Comparison of ENCODE assay signal across 11 cellular contexts in the genomic region with DNA sequence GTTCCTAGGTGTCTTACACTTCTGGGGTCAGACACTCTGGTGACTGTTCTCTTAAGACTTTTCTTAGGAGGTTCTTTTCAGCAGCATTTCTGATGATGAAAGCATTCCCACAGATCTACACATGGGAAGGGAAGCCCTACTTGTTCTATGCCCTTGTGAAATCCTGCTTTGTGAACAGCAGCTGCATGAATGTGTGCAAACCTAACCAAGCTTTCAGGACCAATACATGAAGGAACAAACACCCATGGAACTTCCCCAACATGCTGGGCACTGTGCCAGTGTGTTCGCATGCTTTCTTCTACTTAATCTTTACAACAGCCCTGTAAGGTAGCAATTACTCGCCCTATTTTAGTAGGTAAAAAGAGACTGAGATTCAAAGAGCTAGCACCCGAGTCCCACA.
DNase-seq lines count a peak whose midpoint lies in the region; ATAC-seq and TF ChIP-seq lines count a peak whose summit lies in the region.
"Had no signal": no experiment of that assay in that cellular context is flagged by ENCODE, and none has a peak within 500 bp of the region (broad histone marks: within the 10 kb centered on the region; RNA-seq: fewer than 3 reads in every experiment).

No MANE protein-coding gene starts in this region.

- intact Hi-C loops in posterior vena cava (cut with DNase I), result no loop called here

- DNase-seq in OCI-M1 (lab: John Stamatoyannopoulos, UW) (peak; percentile 4), foreskin fibroblast (peak; percentile 65 to 83), posterior vena cava (ENCODE audit: low spot score) (peak; percentile 90), NCI-H82 (lab: John Stamatoyannopoulos, UW) (no peak), GDM1 (lab: John Stamatoyannopoulos, UW) (no peak), HuH-7.5 (ENCODE audit: low spot score) (no peak)
- DNase-seq: CD4-positive, alpha-beta T cell; natural killer cell had no signal

- no peak overlapping the region for H3K4me3 ChIP-seq in foreskin fibroblast (ENCODE audit: low read depth in 1 of 2, low read length in 2 of 2)
- H3K4me3 ChIP-seq: SK-N-MC had no signal

- no peak for TF ChIP-seq CTCF in foreskin fibroblast (IDR thresholded peaks at IDR 0.05; ENCODE audit: low read depth, low read length)

- ATAC-seq in GM18868 (IDR thresholded peaks at IDR 0.05; ENCODE audit: unreplicated experiment), result peak; percentile 63
- ATAC-seq in GM19452 (IDR thresholded peaks at IDR 0.05; ENCODE audit: unreplicated experiment), result no peak
- ATAC-seq: natural killer cell had no signal

Comparison
In these comparisons a context has a peak if more than half of its experiments do, and no peak if none do; other contexts are left out.
1. DNase-seq: peak in OCI-M1 (single experiment), foreskin fibroblast (2 of 2) and posterior vena cava (single experiment); none in NCI-H82 (single experiment), GDM1 (single experiment) and HuH-7.5 (single experiment).